14 cellular contexts compared by ENCODE assay signal in genomic region chr14:88630565-88630964, GRCh38.
A peak's percentile ranks its signal among the peaks of the same experiment; 100 is the strongest.
DNase-seq lines count a peak whose midpoint lies in the region; ATAC-seq and TF ChIP-seq lines count a peak whose summit lies in the region.
"Had no signal": no experiment of that assay in that cellular context is flagged by ENCODE, and none has a peak within 500 bp of the region (broad histone marks: within the 10 kb centered on the region; RNA-seq: fewer than 3 reads in every experiment).

No MANE protein-coding gene starts in this region.

- H3K4me1 ChIP-seq in mesodermal cell (ENCODE audit: control insufficient read depth, insufficient read depth, low read length, poor library complexity, severe bottlenecking), result peaks cover 5% of the 10 kb centered on the region
- H3K4me1 ChIP-seq: BE2C had no signal

- POLR2A ChIA-PET in BJ (lab: Charles Lee), result no interaction called here

- TF ChIP-seq CTCF in BJ (IDR thresholded peaks at IDR 0.05; ENCODE audit: insufficient read depth, low read depth, low read length), result no peak
- TF ChIP-seq CTCF in choroid plexus epithelial cell (conservative IDR thresholded peaks at IDR 0.05; ENCODE audit: low read depth, low read length), result no peak

- H3K27ac ChIP-seq in mesodermal cell (ENCODE audit: low read depth, low read length, severe bottlenecking), result peak overlapping the region; percentile 1

- CTCF ChIA-PET in BJ (lab: Yijun Ruan, JAX), result no interaction called here

- H3K27me3 ChIP-seq in BJ (ENCODE audit: control insufficient read depth, insufficient read depth, low read length), result no peaks in the 10 kb centered on the region
- H3K27me3 ChIP-seq: BE2C had no signal

- H3K9me3 ChIP-seq in mesodermal cell (ENCODE audit: control insufficient read depth, low read length), result no peaks in the 10 kb centered on the region
- H3K9me3 ChIP-seq: BE2C had no signal

- H3K36me3 ChIP-seq in BJ (ENCODE audit: control insufficient read depth, insufficient read depth, low read length), result no peaks in the 10 kb centered on the region
- H3K36me3 ChIP-seq in mesodermal cell (ENCODE audit: control insufficient read depth, insufficient read depth, low read length), result no peaks in the 10 kb centered on the region

- H3K4me3 ChIP-seq in BJ (ENCODE audit: low read depth, low read length), result no peak overlapping the region
- H3K4me3 ChIP-seq in choroid plexus epithelial cell (ENCODE audit: low read depth, low read length), result no peak overlapping the region
- H3K4me3 ChIP-seq in mesodermal cell (ENCODE audit: extremely low read depth, insufficient read depth, low read length, poor library complexity, severe bottlenecking), result no peak overlapping the region

- DNase-seq in BJ (ENCODE audit: low read depth) (peak; percentile 19), HT1080 (ENCODE audit: low read depth) (peak; percentile 45), choroid plexus epithelial cell (ENCODE audit: low read depth) (peak; percentile 70), NCI-H748 treated with DMSO at 0.1 percent for 48 hours (lab: John Stamatoyannopoulos, UW) (no peak), NCI-H2081 treated with DMSO at 0.1 percent for 48 hours (lab: John Stamatoyannopoulos, UW) (no peak)
- DNase-seq: activated naive CD4-positive, alpha-beta T cell treated with anti-CD3 and anti-CD28 coated beads for 36 hours; BE2C; KG1; NCI-H69; stimulated activated naive CD4-positive, alpha-beta T cell treated with Interleukin-2 at 50 U/mL for 16 hours had no signal

- no peak for ATAC-seq in HG03521 (IDR thresholded peaks at IDR 0.05; ENCODE audit: unreplicated experiment)
- ATAC-seq in HG02798 (IDR thresholded peaks at IDR 0.05; ENCODE audit: poor library complexity, unreplicated experiment), result no peak
- ATAC-seq: Right ventricle myocardium inferior had no signal

- WGBS in mesodermal cell (ENCODE audit: insufficient coverage in 2 of 2), 2 experiments, result 82 to 89% methylated on average over 5 to 6 of the region's 6 CpGs

Comparison
In these comparisons a context has a peak if more than half of its experiments do, and no peak if none do; other contexts are left out.
1. DNase-seq: peak in BJ (single experiment), HT1080 (single experiment) and choroid plexus epithelial cell (single experiment); none in NCI-H748 treated with DMSO at 0.1 percent for 48 hours (single experiment) and NCI-H2081 treated with DMSO at 0.1 percent for 48 hours (single experiment).